In the genomic region with DNA sequence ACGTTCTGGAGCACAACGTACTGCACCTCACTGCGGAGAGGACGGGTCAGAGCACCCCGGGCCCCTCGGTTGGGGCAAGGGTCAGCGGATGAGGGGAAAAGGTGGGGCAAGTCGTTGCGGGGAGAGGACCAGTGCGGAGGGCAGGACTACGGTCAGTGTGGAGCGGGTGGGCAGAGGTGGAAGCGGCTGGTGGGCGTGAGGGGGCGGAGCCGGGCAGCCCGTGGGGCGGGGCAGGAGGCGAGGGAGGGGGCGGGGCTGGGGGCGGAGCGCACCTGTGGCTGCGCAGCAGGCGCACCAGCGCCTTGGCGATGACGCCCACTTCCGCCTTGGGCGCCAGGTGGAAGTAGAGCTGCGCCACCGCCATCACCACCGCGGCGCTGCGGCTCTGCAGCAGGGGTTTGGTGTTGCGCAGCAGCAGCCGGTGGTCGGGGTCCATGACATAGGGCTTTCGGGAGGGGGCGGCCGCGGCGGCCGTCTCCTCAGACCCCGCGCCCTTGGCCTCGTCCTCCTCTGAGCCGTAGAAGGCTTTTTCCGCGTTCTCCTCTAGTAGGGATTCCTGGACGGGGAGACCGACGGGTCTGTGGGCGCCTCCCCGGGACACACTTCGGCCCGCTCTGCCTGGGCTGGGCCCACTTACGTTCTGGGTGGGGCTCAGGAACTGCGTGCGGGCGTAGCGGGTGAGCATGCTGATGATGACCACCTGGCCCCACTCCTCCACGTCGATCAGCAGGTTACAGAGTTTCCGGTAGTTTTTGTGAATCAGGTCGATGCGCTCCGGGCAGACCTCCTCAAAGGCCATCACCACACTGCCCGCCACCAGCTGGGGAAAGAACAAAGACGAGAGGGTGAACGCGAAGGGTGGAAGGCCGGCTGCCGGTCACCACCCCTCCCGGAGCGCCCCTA, we compare ENCODE assay signal across 10 cellular contexts. TPM values are rescaled to one million over a fixed set of nuclear protein-coding genes. Genes with fewer than 3 reads are reported as not detected.
A peak's percentile ranks its signal among the peaks of the same experiment; 100 is the strongest.
DNase-seq lines count a peak whose midpoint lies in the region; ATAC-seq and TF ChIP-seq lines count a peak whose summit lies in the region.
"Had no signal": no experiment of that assay in that cellular context is flagged by ENCODE, and none has a peak within 500 bp of the region (broad histone marks: within the 10 kb centered on the region; RNA-seq: fewer than 3 reads in every experiment).

No MANE protein-coding gene starts in this region.

- peak overlapping the region; percentile 87 for H3K4me3 Mint-ChIP-seq in natural killer cell
- peak overlapping the region; percentile 86 for H3K4me3 Mint-ChIP-seq in stimulated activated naive CD8-positive, alpha-beta T cell treated with anti-CD3 and anti-CD28 coated beads, Interleukin-15, Interleukin-2, amounts not matched to agents 100 ng/mL and 50 ng/mL, for 24 hours

- peak; percentile 44 for DNase-seq in SIG-M5 treated with dmso at 0.1 percent for 504 hours (lab: John Stamatoyannopoulos, UW; ENCODE audit: unreplicated experiment)
- DNase-seq in SIG-M5 (lab: John Stamatoyannopoulos, UW): no peak
- DNase-seq in mammary epithelial cell: peak; percentile 71
- DNase-seq in natural killer cell: peak; percentile 35

- H3K27me3 ChIP-seq in mammary epithelial cell (ENCODE audit: insufficient read depth, low read length): no peaks in the 10 kb centered on the region
- H3K27me3 ChIP-seq: BLaER1 had no signal

- peak overlapping the region; percentile 47 to 51 for H3K27ac Mint-ChIP-seq in natural killer cell
- peak overlapping the region; percentile 3 for H3K27ac Mint-ChIP-seq in stimulated activated naive CD8-positive, alpha-beta T cell treated with anti-CD3 and anti-CD28 coated beads, Interleukin-15, Interleukin-2, amounts not matched to agents 100 ng/mL and 50 ng/mL, for 24 hours

- no peaks in the 10 kb centered on the region for H3K9me3 ChIP-seq in mammary epithelial cell (replicated peaks; ENCODE audit: insufficient read depth, low read length)
- H3K9me3 ChIP-seq: BLaER1 had no signal

- intact Hi-C loops in mammary epithelial cell (cut with micrococcal nuclease) (loop anchor here (1.0 to 2.0 kb wide), 4 partner anchors 70 to 320 kb away; partner anchors contain the start of genes RPS17 and WHAMM), natural killer cell (cut with micrococcal nuclease) (no loop called here)

- H3K4me2 ChIP-seq in mammary epithelial cell (ENCODE audit: insufficient read depth, low read depth, low read length): peak overlapping the region; percentile 99
- H3K4me2 ChIP-seq: BLaER1 had no signal

- peaks cover 8 to 17% of the 10 kb centered on the region in 2 donors for H3K4me1 Mint-ChIP-seq in natural killer cell
- H3K4me1 Mint-ChIP-seq in stimulated activated naive CD8-positive, alpha-beta T cell treated with anti-CD3 and anti-CD28 coated beads, Interleukin-15, Interleukin-2, amounts not matched to agents 100 ng/mL and 50 ng/mL, for 24 hours (ENCODE audit: low read depth): peaks cover 9% of the 10 kb centered on the region

- peak; percentile 79 for ATAC-seq in HG03521 (IDR thresholded peaks at IDR 0.05; ENCODE audit: unreplicated experiment)
- peak; percentile 79 to 94 (median 91) for ATAC-seq in natural killer cell
- ATAC-seq in GM18870 (IDR thresholded peaks at IDR 0.05; ENCODE audit: unreplicated experiment): no peak

- dilution Hi-C loops in mammary epithelial cell (cut with HindIII; ENCODE audit: low sequenced_read_pairs): no loop called here

- in situ Hi-C loops in mammary epithelial cell (cut with MboI; ENCODE audit: low sequenced_read_pairs in 2 of 2): no loop called here

- peaks cover 22 to 28% of the 10 kb centered on the region in 2 donors for H3K27me3 Mint-ChIP-seq in natural killer cell (ENCODE audit: low read depth in 2 of 2)
- H3K27me3 Mint-ChIP-seq in stimulated activated naive CD8-positive, alpha-beta T cell treated with anti-CD3 and anti-CD28 coated beads, Interleukin-15, Interleukin-2, amounts not matched to agents 100 ng/mL and 50 ng/mL, for 24 hours: no peaks in the 10 kb centered on the region

- no peaks in the 10 kb centered on the region for H3K9me3 Mint-ChIP-seq in natural killer cell
- no peaks in the 10 kb centered on the region for H3K9me3 Mint-ChIP-seq in stimulated activated naive CD8-positive, alpha-beta T cell treated with anti-CD3 and anti-CD28 coated beads, Interleukin-15, Interleukin-2, amounts not matched to agents 100 ng/mL and 50 ng/mL, for 24 hours

- H4K20me1 ChIP-seq in mammary epithelial cell (ENCODE audit: insufficient read depth, low read length): no peaks in the 10 kb centered on the region
- H4K20me1 ChIP-seq: BLaER1 had no signal

- peak; percentile 65 for TF ChIP-seq CTCF in VCaP (conservative IDR thresholded peaks at IDR 0.05)
- TF ChIP-seq CTCF in mammary epithelial cell (conservative IDR thresholded peaks at IDR 0.05 in 1 of 2, IDR thresholded peaks at IDR 0.05 in 1 of 2; ENCODE audit: extremely low read depth in 1 of 2, insufficient read depth in 1 of 2, low read depth in 1 of 2, low read length in 2 of 2): peak in 1 of 2 donors; percentile 57
- no peak for TF ChIP-seq CTCF in natural killer cell (IDR thresholded peaks at IDR 0.05)

- H3K4me3 ChIP-seq in mammary epithelial cell (replicated peaks in 1 of 3; ENCODE audit: insufficient read depth in 1 of 3, low read depth in 2 of 3, low read length in 3 of 3): peak overlapping the region; percentile 67 to 80 (median 69)
- H3K4me3 ChIP-seq: BLaER1 had no signal

- H2AFZ ChIP-seq in mammary epithelial cell (ENCODE audit: low read depth, low read length): peak overlapping the region; percentile 98

- H3K4me1 ChIP-seq in mammary epithelial cell (ENCODE audit: insufficient read depth, low read length): peaks cover 10% of the 10 kb centered on the region
- H3K4me1 ChIP-seq: BLaER1 had no signal

- peak overlapping the region; percentile 28 for H3K9ac ChIP-seq in mammary epithelial cell (ENCODE audit: insufficient read depth, low read length)
- H3K9ac ChIP-seq: BLaER1 had no signal

- CTCF ChIA-PET in mammary epithelial cell (lab: Charles Lee; ENCODE audit: low non-redundant PET): interaction anchor here (0.6 kb wide), 1 partner anchor 150 kb away, joined by 3 read pairs; no protein-coding TSS in a partner anchor

- no peaks in the 10 kb centered on the region for H3K79me2 ChIP-seq in mammary epithelial cell (ENCODE audit: insufficient read depth, low read length)

- BruUV-seq in mammary epithelial cell (replicated peaks; lab: Mats Ljungman, UMichigan): no TSS peak

- WGBS in mammary epithelial cell (ENCODE audit: low coverage, missing lambda C conversion rate): 9% methylated on average over 17 of the region's 76 CpGs

- H3K27ac ChIP-seq in VCaP (peak overlapping the region; percentile 83), mammary epithelial cell (ENCODE audit: insufficient read depth, low read depth, low read length) (no peak overlapping the region)
- H3K27ac ChIP-seq: BLaER1 had no signal

- no peaks in the 10 kb centered on the region for H3K36me3 Mint-ChIP-seq in natural killer cell
- H3K36me3 Mint-ChIP-seq in stimulated activated naive CD8-positive, alpha-beta T cell treated with anti-CD3 and anti-CD28 coated beads, Interleukin-15, Interleukin-2, amounts not matched to agents 100 ng/mL and 50 ng/mL, for 24 hours (ENCODE audit: low read depth): no peaks in the 10 kb centered on the region

- no peaks in the 10 kb centered on the region for H3K36me3 ChIP-seq in mammary epithelial cell (ENCODE audit: insufficient read depth, low read length)
- H3K36me3 ChIP-seq: BLaER1 had no signal

RNA-seq across cellular contexts. Expression of gene AP3B2, which starts 29.2 kb away (rescaled TPM):
- total RNA-seq in mammary epithelial cell (10 to 100 TPM in 1 of 2 donors, 1 to 10 TPM in 1; 5.5 to 12.3 TPM), natural killer cell (under 1 TPM in 1 of 3 donors, not detected in 2; 0.59 TPM)
- 9.4 TPM for polyA plus RNA-seq in mammary epithelial cell
- 8.3 TPM for polyA minus RNA-seq in mammary epithelial cell
- total RNA-seq: glomerular endothelial cell had no signal

RNA-seq across cellular contexts. Expression of gene CPEB1, which starts 33.3 kb away (rescaled TPM):
- 1 to 10 TPM in 1 of 2 donors, under 1 TPM in 1; 0.38 to 8.7 TPM for total RNA-seq in mammary epithelial cell
- 0.37 TPM for polyA plus RNA-seq in mammary epithelial cell
- not detected for polyA minus RNA-seq in mammary epithelial cell
- total RNA-seq in natural killer cell: not detected
- total RNA-seq: glomerular endothelial cell had no signal

Comparison
In these comparisons a context has a peak if more than half of its experiments do, and no peak if none do; other contexts are left out.
1. RNA of gene AP3B2, which starts 29.2 kb away (total RNA-seq): 5.5 to 12.3 TPM in mammary epithelial cell; 0.59 TPM in natural killer cell; every median in the first group is over 4 times any median in the second.